8 cellular contexts compared by ENCODE assay signal in genomic region chr4:56506110-56506705, GRCh38. TPM values are rescaled to one million over a fixed set of nuclear protein-coding genes. Genes with fewer than 3 reads are reported as not detected.
A peak's percentile ranks its signal among the peaks of the same experiment; 100 is the strongest.
DNase-seq lines count a peak whose midpoint lies in the region; ATAC-seq and TF ChIP-seq lines count a peak whose summit lies in the region.

No MANE protein-coding gene starts in this region.

- no peak overlapping the region for H3K23ac ChIP-seq in H9 (ENCODE audit: insufficient read length, low read depth, low read length)

- no peaks in the 10 kb centered on the region for H3K79me1 ChIP-seq in H9 (ENCODE audit: insufficient read depth, low read depth, low read length, poor library complexity, severe bottlenecking)

- H3K9me3 Mint-ChIP-seq in H9 (no peaks in the 10 kb centered on the region; a peak in 1 of 5 replicates), chondrocyte (ENCODE audit: low read depth) (no peaks in the 10 kb centered on the region)

- peaks cover 12% of the 10 kb centered on the region in 2 experiments for H3K4me1 Mint-ChIP-seq in H9
- peaks cover 20% of the 10 kb centered on the region for H3K4me1 Mint-ChIP-seq in chondrocyte (ENCODE audit: low read depth)

- no peaks in the 10 kb centered on the region for H3K9me3 ChIP-seq in H9 (ENCODE audit: control insufficient read depth, low read depth, low read length)
- H3K9me3 ChIP-seq in mononuclear cell (ENCODE audit: low read depth, low read length), result no peaks in the 10 kb centered on the region

- no peak for ATAC-seq in HG03196 (IDR thresholded peaks at IDR 0.05; ENCODE audit: unreplicated experiment)

- no peak overlapping the region for H2BK5ac ChIP-seq in H9 (ENCODE audit: insufficient read length, low read length)

- H4K20me1 ChIP-seq in H9 (ENCODE audit: control insufficient read depth, insufficient read depth, insufficient read length), result no peaks in the 10 kb centered on the region

- no peak overlapping the region for H3K14ac ChIP-seq in H9 (ENCODE audit: insufficient read depth, low read length)

- peak overlapping the region in 2 of 3 experiments; percentile 25 to 29; a peak in 1 of 7 replicates for H3K27ac Mint-ChIP-seq in H9
- no peak overlapping the region for H3K27ac Mint-ChIP-seq in chondrocyte (ENCODE audit: unreplicated experiment)

- H3K4me3 ChIP-seq in ACC112 (ENCODE audit: low read depth, low read length) (peak overlapping the region; percentile 84), mononuclear cell (ENCODE audit: low read length) (peak overlapping the region; percentile 37)

- H3K36me3 ChIP-seq in ACC112 (ENCODE audit: insufficient read depth, low read length), result peaks cover 4% of the 10 kb centered on the region

- peaks cover 13% of the 10 kb centered on the region for H3K23me2 ChIP-seq in H9 (ENCODE audit: insufficient read length, low read depth, low read length, poor library complexity, severe bottlenecking)

- H3K4me1 ChIP-seq in ACC112 (ENCODE audit: control insufficient read depth, insufficient read depth, low read length, unreplicated experiment) (no peaks in the 10 kb centered on the region), H9 (ENCODE audit: insufficient read depth, low read length) (no peaks in the 10 kb centered on the region), mononuclear cell (ENCODE audit: insufficient read depth, low read length) (peaks cover 19% of the 10 kb centered on the region)

- H3T11ph ChIP-seq in H9 (ENCODE audit: low read length), result no peak overlapping the region

- peak overlapping the region; percentile 74 for H3K4me2 ChIP-seq in H9 (ENCODE audit: insufficient read depth, insufficient read length, low read length)

- H2AFZ ChIP-seq in ACC112 (ENCODE audit: low read length, unreplicated experiment) (peak overlapping the region; percentile 95), H9 (ENCODE audit: low read length) (no peak overlapping the region)

- no peak overlapping the region for H4K91ac ChIP-seq in H9 (ENCODE audit: insufficient read length, low read depth, low read length)

- H3K27ac ChIP-seq in ACC112 (ENCODE audit: low read depth, low read length), result no peak overlapping the region
- H3K27ac ChIP-seq in H9 (ENCODE audit: insufficient read length, low read depth, low read length), result no peak overlapping the region

- H3K36me3 Mint-ChIP-seq in H9 (ENCODE audit: insufficient read depth in 1 of 3, low read depth in 3 of 3) (peaks cover 12 to 19% (median 16%) of the 10 kb centered on the region in 3 experiments; a peak in 6 of 7 replicates), chondrocyte (ENCODE audit: low read depth) (peaks cover 11% of the 10 kb centered on the region)

- no peak overlapping the region for H2AK5ac ChIP-seq in H9 (ENCODE audit: insufficient read length, low read length)

- no peak overlapping the region for H2BK20ac ChIP-seq in H9 (ENCODE audit: low read depth, low read length, poor library complexity, severe bottlenecking)

- H3K79me2 ChIP-seq in ACC112 (ENCODE audit: control insufficient read depth, insufficient read depth, low read length, unreplicated experiment), result no peaks in the 10 kb centered on the region
- no peaks in the 10 kb centered on the region for H3K79me2 ChIP-seq in H9 (ENCODE audit: insufficient read depth, low read length)

- no peak overlapping the region for H4K8ac ChIP-seq in H9 (replicated peaks; ENCODE audit: insufficient read length, low read depth, low read length)

- H3K9ac ChIP-seq in H9 (ENCODE audit: extremely low read depth, insufficient read length, low read length), result no peak overlapping the region

- TF ChIP-seq CTCF in H9 (conservative IDR thresholded peaks at IDR 0.05), result no peak
- no peak for TF ChIP-seq CTCF in chondrocyte (IDR thresholded peaks at IDR 0.05)

- H2BK12ac ChIP-seq in H9 (ENCODE audit: insufficient read length, low read depth, low read length), result no peak overlapping the region

- peak; percentile 45 for DNase-seq in H9
- no peak for DNase-seq in chondrocyte (ENCODE audit: low spot score)
- DNase-seq in activated gamma-delta T cell (lab: John Stamatoyannopoulos, UW), result no peak
- no peak for DNase-seq in middle frontal gyrus (ENCODE audit: extremely low spot score, low spot score)
- DNase-seq in SIG-M5 treated with dmso at 0.1 percent for 504 hours (lab: John Stamatoyannopoulos, UW; ENCODE audit: unreplicated experiment), result no peak

- H3K27me3 Mint-ChIP-seq in H9 (ENCODE audit: low read depth) (peaks cover 38% of the 10 kb centered on the region), chondrocyte (ENCODE audit: low read depth) (no peaks in the 10 kb centered on the region)

- no peak overlapping the region for H3K4ac ChIP-seq in H9 (ENCODE audit: low read depth, low read length)

- no peak overlapping the region for H3K18ac ChIP-seq in H9 (ENCODE audit: insufficient read length, low read depth, low read length)

- no peak overlapping the region for H3K56ac ChIP-seq in H9 (ENCODE audit: insufficient read length, low read depth, low read length)

- H2BK120ac ChIP-seq in H9 (ENCODE audit: low read depth, low read length, poor library complexity, severe bottlenecking), result no peak overlapping the region

- WGBS in H9 (ENCODE audit: extremely low coverage, insufficient read length, low lambda C conversion rate), result no CpG with 5 or more reads among the region's 28 CpGs

- H4K5ac ChIP-seq in H9 (ENCODE audit: insufficient read length, low read depth, low read length), result no peak overlapping the region

- H3K4me3 Mint-ChIP-seq in H9 (peak overlapping the region; percentile 80 to 97), chondrocyte (ENCODE audit: unreplicated experiment) (peak overlapping the region; percentile 98)

- no peak overlapping the region for H2BK15ac ChIP-seq in H9 (ENCODE audit: low read depth, low read length)

- H3K27me3 ChIP-seq in ACC112 (ENCODE audit: insufficient read depth, low read length), result no peaks in the 10 kb centered on the region
- peaks cover 7% of the 10 kb centered on the region; the same call in 1 of the 2 replicates for H3K27me3 ChIP-seq in H9 (ENCODE audit: insufficient read depth, low read length)
- peaks cover 9% of the 10 kb centered on the region for H3K27me3 ChIP-seq in mononuclear cell (ENCODE audit: insufficient read depth, low read length)

RNA-seq across cellular contexts. Expression of gene ARL9, which starts 0.6 kb away (rescaled TPM):
- total RNA-seq in H9 (2021) (0.48 TPM in 1 of 2 replicates, not detected in the other), chondrocyte (0.26 to 0.57 TPM (median 0.41 TPM) in 3 replicates), mononuclear cell (0.21 TPM)

RNA-seq across cellular contexts. Expression of gene SRP72, which starts 38.8 kb away (rescaled TPM):
- total RNA-seq in H9 (2021), result 140 and 141 TPM in 2 replicates
- total RNA-seq in chondrocyte, result 98.4 to 129 TPM (median 103 TPM) in 3 replicates
- 104 TPM for total RNA-seq in mononuclear cell
